In the genomic region with DNA sequence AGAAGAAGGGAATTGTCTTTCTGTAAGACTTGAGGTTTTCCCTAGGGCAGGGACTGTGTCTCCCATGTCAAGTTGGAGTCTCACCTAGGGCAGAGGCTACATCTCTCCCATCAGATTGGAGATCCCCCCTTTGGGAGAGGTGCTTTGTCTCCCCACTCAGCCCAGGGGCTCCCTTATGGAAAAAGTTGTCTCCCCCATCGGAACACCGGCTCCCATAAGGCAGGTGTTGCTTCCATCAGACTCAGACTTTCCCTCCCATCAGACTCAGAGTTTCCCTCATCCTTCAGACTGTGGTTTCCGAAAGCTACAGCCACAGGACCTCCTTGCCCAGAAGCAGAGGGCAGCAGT, we compare ENCODE assay signal across 2 cellular contexts.
TF ChIP-seq lines count a peak whose summit lies in the region.

No MANE protein-coding gene starts in this region.

TF ChIP-seq in GM23338, 12 proteins besides CTCF, POLR2A, EP300 and RAD21 (continued from another document):
- TF ChIP-seq JUNB (IDR thresholded peaks at IDR 0.05; ENCODE audit: unreplicated experiment) = no peak
- TF ChIP-seq, protein P1, sequence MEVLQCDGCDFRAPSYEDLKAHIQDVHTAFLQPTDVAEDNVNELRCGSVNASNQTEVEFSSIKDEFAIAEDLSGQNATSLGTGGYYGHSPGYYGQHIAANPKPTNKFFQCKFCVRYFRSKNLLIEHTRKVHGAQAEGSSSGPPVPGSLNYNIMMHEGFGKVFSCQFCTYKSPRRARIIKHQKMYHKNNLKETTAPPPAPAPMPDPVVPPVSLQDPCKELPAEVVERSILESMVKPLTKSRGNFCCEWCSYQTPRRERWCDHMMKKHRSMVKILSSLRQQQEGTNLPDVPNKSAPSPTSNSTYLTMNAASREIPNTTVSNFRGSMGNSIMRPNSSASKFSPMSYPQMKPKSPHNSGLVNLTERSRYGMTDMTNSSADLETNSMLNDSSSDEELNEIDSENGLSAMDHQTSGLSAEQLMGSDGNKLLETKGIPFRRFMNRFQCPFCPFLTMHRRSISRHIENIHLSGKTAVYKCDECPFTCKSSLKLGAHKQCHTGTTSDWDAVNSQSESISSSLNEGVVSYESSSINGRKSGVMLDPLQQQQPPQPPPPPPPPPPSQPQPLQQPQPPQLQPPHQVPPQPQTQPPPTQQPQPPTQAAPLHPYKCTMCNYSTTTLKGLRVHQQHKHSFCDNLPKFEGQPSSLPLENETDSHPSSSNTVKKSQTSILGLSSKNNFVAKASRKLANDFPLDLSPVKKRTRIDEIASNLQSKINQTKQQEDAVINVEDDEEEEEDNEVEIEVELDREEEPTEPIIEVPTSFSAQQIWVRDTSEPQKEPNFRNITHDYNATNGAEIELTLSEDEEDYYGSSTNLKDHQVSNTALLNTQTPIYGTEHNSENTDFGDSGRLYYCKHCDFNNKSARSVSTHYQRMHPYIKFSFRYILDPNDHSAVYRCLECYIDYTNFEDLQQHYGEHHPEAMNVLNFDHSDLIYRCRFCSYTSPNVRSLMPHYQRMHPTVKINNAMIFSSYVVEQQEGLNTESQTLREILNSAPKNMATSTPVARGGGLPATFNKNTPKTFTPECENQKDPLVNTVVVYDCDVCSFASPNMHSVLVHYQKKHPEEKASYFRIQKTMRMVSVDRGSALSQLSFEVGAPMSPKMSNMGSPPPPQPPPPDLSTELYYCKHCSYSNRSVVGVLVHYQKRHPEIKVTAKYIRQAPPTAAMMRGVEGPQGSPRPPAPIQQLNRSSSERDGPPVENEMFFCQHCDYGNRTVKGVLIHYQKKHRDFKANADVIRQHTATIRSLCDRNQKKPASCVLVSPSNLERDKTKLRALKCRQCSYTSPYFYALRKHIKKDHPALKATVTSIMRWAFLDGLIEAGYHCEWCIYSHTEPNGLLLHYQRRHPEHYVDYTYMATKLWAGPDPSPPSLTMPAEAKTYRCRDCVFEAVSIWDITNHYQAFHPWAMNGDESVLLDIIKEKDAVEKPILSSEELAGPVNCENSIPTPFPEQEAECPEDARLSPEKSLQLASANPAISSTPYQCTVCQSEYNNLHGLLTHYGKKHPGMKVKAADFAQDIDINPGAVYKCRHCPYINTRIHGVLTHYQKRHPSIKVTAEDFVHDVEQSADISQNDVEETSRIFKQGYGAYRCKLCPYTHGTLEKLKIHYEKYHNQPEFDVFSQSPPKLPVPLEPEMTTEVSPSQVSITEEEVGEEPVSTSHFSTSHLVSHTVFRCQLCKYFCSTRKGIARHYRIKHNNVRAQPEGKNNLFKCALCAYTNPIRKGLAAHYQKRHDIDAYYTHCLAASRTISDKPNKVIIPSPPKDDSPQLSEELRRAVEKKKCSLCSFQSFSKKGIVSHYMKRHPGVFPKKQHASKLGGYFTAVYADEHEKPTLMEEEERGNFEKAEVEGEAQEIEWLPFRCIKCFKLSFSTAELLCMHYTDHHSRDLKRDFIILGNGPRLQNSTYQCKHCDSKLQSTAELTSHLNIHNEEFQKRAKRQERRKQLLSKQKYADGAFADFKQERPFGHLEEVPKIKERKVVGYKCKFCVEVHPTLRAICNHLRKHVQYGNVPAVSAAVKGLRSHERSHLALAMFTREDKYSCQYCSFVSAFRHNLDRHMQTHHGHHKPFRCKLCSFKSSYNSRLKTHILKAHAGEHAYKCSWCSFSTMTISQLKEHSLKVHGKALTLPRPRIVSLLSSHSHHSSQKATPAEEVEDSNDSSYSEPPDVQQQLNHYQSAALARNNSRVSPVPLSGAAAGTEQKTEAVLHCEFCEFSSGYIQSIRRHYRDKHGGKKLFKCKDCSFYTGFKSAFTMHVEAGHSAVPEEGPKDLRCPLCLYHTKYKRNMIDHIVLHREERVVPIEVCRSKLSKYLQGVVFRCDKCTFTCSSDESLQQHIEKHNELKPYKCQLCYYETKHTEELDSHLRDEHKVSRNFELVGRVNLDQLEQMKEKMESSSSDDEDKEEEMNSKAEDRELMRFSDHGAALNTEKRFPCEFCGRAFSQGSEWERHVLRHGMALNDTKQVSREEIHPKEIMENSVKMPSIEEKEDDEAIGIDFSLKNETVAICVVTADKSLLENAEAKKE (CRISPR knock-in tag; IDR thresholded peaks at IDR 0.05) = no peak
- TF ChIP-seq, protein P2, sequence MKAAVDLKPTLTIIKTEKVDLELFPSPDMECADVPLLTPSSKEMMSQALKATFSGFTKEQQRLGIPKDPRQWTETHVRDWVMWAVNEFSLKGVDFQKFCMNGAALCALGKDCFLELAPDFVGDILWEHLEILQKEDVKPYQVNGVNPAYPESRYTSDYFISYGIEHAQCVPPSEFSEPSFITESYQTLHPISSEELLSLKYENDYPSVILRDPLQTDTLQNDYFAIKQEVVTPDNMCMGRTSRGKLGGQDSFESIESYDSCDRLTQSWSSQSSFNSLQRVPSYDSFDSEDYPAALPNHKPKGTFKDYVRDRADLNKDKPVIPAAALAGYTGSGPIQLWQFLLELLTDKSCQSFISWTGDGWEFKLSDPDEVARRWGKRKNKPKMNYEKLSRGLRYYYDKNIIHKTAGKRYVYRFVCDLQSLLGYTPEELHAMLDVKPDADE (IDR thresholded peaks at IDR 0.05) = no peak

TF ChIP-seq in SK-N-SH treated with all-trans-retinoic acid at 6 μM for 48 hours, 23 proteins besides CTCF, POLR2A, EP300 and RAD21 (continued from another document):
- TF ChIP-seq, protein P3, sequence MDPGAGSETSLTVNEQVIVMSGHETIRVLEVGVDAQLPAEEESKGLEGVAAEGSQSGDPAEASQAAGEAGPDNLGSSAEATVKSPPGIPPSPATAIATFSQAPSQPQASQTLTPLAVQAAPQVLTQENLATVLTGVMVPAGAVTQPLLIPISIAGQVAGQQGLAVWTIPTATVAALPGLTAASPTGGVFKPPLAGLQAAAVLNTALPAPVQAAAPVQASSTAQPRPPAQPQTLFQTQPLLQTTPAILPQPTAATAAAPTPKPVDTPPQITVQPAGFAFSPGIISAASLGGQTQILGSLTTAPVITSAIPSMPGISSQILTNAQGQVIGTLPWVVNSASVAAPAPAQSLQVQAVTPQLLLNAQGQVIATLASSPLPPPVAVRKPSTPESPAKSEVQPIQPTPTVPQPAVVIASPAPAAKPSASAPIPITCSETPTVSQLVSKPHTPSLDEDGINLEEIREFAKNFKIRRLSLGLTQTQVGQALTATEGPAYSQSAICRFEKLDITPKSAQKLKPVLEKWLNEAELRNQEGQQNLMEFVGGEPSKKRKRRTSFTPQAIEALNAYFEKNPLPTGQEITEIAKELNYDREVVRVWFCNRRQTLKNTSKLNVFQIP (CRISPR knock-in tag; IDR thresholded peaks at IDR 0.05; ENCODE audit: borderline replicate concordance, low read depth) = no peak
- TF ChIP-seq, protein P4, sequence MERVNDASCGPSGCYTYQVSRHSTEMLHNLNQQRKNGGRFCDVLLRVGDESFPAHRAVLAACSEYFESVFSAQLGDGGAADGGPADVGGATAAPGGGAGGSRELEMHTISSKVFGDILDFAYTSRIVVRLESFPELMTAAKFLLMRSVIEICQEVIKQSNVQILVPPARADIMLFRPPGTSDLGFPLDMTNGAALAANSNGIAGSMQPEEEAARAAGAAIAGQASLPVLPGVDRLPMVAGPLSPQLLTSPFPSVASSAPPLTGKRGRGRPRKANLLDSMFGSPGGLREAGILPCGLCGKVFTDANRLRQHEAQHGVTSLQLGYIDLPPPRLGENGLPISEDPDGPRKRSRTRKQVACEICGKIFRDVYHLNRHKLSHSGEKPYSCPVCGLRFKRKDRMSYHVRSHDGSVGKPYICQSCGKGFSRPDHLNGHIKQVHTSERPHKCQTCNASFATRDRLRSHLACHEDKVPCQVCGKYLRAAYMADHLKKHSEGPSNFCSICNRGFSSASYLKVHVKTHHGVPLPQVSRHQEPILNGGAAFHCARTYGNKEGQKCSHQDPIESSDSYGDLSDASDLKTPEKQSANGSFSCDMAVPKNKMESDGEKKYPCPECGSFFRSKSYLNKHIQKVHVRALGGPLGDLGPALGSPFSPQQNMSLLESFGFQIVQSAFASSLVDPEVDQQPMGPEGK (CRISPR knock-in tag; IDR thresholded peaks at IDR 0.05; ENCODE audit: borderline replicate concordance) = no peak
- no peak for TF ChIP-seq CSDC2 (CRISPR knock-in tag; IDR thresholded peaks at IDR 0.05)
- no peak for TF ChIP-seq ZFP30 (CRISPR knock-in tag; IDR thresholded peaks at IDR 0.05)
